Comparison of ENCODE assay signal across 8 cellular contexts in the genomic region with DNA sequence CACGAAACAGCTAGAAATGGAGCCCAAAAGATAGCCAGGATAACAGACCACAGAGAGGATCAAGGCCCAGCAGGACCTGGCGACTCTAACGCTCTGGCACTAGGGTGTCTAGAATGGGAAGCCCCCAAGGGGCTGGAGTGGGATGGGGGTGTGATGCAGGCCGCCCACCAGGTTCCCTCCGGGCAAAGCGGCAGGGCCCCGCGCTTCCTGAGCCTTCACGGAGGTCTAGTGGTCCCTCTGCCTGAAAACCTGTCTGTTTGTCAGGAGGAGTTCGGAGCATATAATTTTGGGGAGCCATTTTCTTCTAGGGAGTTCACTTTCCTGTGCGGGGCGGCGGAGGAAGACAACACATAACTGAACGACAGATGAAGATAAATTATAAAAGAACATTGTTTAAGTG. TPM values are rescaled to one million over a fixed set of nuclear protein-coding genes. Genes with fewer than 3 reads are reported as not detected.
A peak's percentile ranks its signal among the peaks of the same experiment; 100 is the strongest.
DNase-seq lines count a peak whose midpoint lies in the region; ATAC-seq and TF ChIP-seq lines count a peak whose summit lies in the region.

No MANE protein-coding gene starts in this region.

- no peaks in the 10 kb centered on the region for H3K79me1 ChIP-seq in mesendoderm (ENCODE audit: low read length)

- H3K9ac ChIP-seq in mesendoderm (ENCODE audit: low read length) (peak overlapping the region; percentile 50), PC-3 (ENCODE audit: low read length) (no peak overlapping the region)

- H3K79me2 ChIP-seq in mesendoderm (ENCODE audit: control insufficient read depth, insufficient read depth, low read length): no peaks in the 10 kb centered on the region
- no peaks in the 10 kb centered on the region for H3K79me2 ChIP-seq in PC-3 (ENCODE audit: low read length)

- H2BK120ac ChIP-seq in mesendoderm (ENCODE audit: low read depth, low read length): no peak overlapping the region

- H3K4me2 ChIP-seq in mesendoderm (ENCODE audit: low read length) (peak overlapping the region; percentile 79), PC-3 (ENCODE audit: low read length) (no peak overlapping the region)

- H3K4ac ChIP-seq in mesendoderm (ENCODE audit: low read depth, low read length): no peak overlapping the region

- no peak for DNase-seq in activated T-cell treated with anti-CD3 and anti-CD28 coated beads, Interleukin-2, amount 50 U/mL, for 72 hours
- no peak for DNase-seq in activated T-cell treated with anti-CD3 and anti-CD28 coated beads, Interleukin-2, amount 50 U/mL, for 24 hours
- DNase-seq in coronary artery (ENCODE audit: low spot score) (no peak), mesendoderm (no peak), substantia nigra (lab: John Stamatoyannopoulos, UW) (no peak), kidney glomerular epithelial cell (lab: John Stamatoyannopoulos, UW) (no peak), HFFc6 (no peak), PC-3 (no peak)

- H3K18ac ChIP-seq in mesendoderm (ENCODE audit: low read length): no peak overlapping the region

- H3K56ac ChIP-seq in mesendoderm (ENCODE audit: low read length): peak overlapping the region; percentile 81

- H3K27me3 Mint-ChIP-seq in activated T-cell treated with anti-CD3 and anti-CD28 coated beads, Interleukin-2, amount 50 U/mL, for 72 hours (ENCODE audit: low read depth): peaks cover 11% of the 10 kb centered on the region
- peaks cover 17% of the 10 kb centered on the region for H3K27me3 Mint-ChIP-seq in activated T-cell treated with anti-CD3 and anti-CD28 coated beads, Interleukin-2, amount 50 U/mL, for 24 hours
- H3K27me3 Mint-ChIP-seq in HFFc6 (ENCODE audit: insufficient read depth): peaks cover 55% of the 10 kb centered on the region

- no peaks in the 10 kb centered on the region for H3F3A ChIP-seq in PC-3 (ENCODE audit: low read length, unreplicated experiment)

- no CpG with 5 or more reads among the region's 14 CpGs for WGBS in mesendoderm (ENCODE audit: extremely low coverage, insufficient coverage, low lambda C conversion rate)

- H2AK5ac ChIP-seq in mesendoderm (ENCODE audit: low read length): no peak overlapping the region

- H3K27ac Mint-ChIP-seq in activated T-cell treated with anti-CD3 and anti-CD28 coated beads, Interleukin-2, amount 50 U/mL, for 72 hours: no peak overlapping the region
- H3K27ac Mint-ChIP-seq in activated T-cell treated with anti-CD3 and anti-CD28 coated beads, Interleukin-2, amount 50 U/mL, for 24 hours: no peak overlapping the region
- no peak overlapping the region for H3K27ac Mint-ChIP-seq in HFFc6

- POLR2A ChIA-PET in PC-3 (lab: Charles Lee; ENCODE audit: unreplicated experiment): no interaction called here

- CTCF ChIA-PET in PC-3 (lab: Charles Lee): no interaction called here

- no peaks in the 10 kb centered on the region for H3K9me3 Mint-ChIP-seq in activated T-cell treated with anti-CD3 and anti-CD28 coated beads, Interleukin-2, amount 50 U/mL, for 72 hours
- no peaks in the 10 kb centered on the region for H3K9me3 Mint-ChIP-seq in activated T-cell treated with anti-CD3 and anti-CD28 coated beads, Interleukin-2, amount 50 U/mL, for 24 hours
- no peaks in the 10 kb centered on the region for H3K9me3 Mint-ChIP-seq in HFFc6

- H2AFZ ChIP-seq in PC-3 (ENCODE audit: low read length): no peak overlapping the region

- peak overlapping the region; percentile 35 to 36 for H3K4me3 Mint-ChIP-seq in activated T-cell treated with anti-CD3 and anti-CD28 coated beads, Interleukin-2, amount 50 U/mL, for 72 hours
- H3K4me3 Mint-ChIP-seq in activated T-cell treated with anti-CD3 and anti-CD28 coated beads, Interleukin-2, amount 50 U/mL, for 24 hours: no peak overlapping the region
- H3K4me3 Mint-ChIP-seq in HFFc6: no peak overlapping the region

- H4K5ac ChIP-seq in mesendoderm (ENCODE audit: low read length): no peak overlapping the region

- no peaks in the 10 kb centered on the region for H3K4me1 ChIP-seq in mesendoderm (ENCODE audit: control insufficient read depth, low read depth, low read length)
- H3K4me1 ChIP-seq in PC-3 (ENCODE audit: insufficient read depth, low read length): no peaks in the 10 kb centered on the region

- no peak overlapping the region for H3K23ac ChIP-seq in mesendoderm (ENCODE audit: low read length)

- H2BK5ac ChIP-seq in mesendoderm (ENCODE audit: low read length): no peak overlapping the region

- H3K36me3 ChIP-seq in mesendoderm (ENCODE audit: control insufficient read depth, insufficient read depth, low read length) (no peaks in the 10 kb centered on the region), PC-3 (ENCODE audit: low read depth, low read length) (no peaks in the 10 kb centered on the region)

- H3K36me3 Mint-ChIP-seq in activated T-cell treated with anti-CD3 and anti-CD28 coated beads, Interleukin-2, amount 50 U/mL, for 72 hours (ENCODE audit: insufficient read depth in 2 of 2): peaks cover 0 to 3% of the 10 kb centered on the region in 2 donors
- H3K36me3 Mint-ChIP-seq in activated T-cell treated with anti-CD3 and anti-CD28 coated beads, Interleukin-2, amount 50 U/mL, for 24 hours (ENCODE audit: low read depth): no peaks in the 10 kb centered on the region
- no peaks in the 10 kb centered on the region for H3K36me3 Mint-ChIP-seq in HFFc6 (ENCODE audit: low read depth)

- H3K27me3 ChIP-seq in mesendoderm (ENCODE audit: insufficient read depth, low read length, poor library complexity) (no peaks in the 10 kb centered on the region), PC-3 (ENCODE audit: low read length) (peaks cover 26% of the 10 kb centered on the region)

- intact Hi-C loops in PC-3 (cut with micrococcal nuclease): no loop called here

- no peak overlapping the region for H2BK15ac ChIP-seq in mesendoderm (replicated peaks; ENCODE audit: low read depth)

- no peaks in the 10 kb centered on the region; the same call in 1 of the 2 replicates for H3K9me2 ChIP-seq in PC-3 (replicated peaks; ENCODE audit: low read length)

- BruUV-seq in PC-3 (replicated peaks; lab: Mats Ljungman, UMichigan): no TSS peak

- H3K9me3 ChIP-seq in PC-3 (ENCODE audit: low read length): no peaks in the 10 kb centered on the region

- H3K4me1 Mint-ChIP-seq in activated T-cell treated with anti-CD3 and anti-CD28 coated beads, Interleukin-2, amount 50 U/mL, for 72 hours (ENCODE audit: low read depth): peaks cover 17% of the 10 kb centered on the region
- H3K4me1 Mint-ChIP-seq in activated T-cell treated with anti-CD3 and anti-CD28 coated beads, Interleukin-2, amount 50 U/mL, for 24 hours (ENCODE audit: low read depth): peaks cover 11% of the 10 kb centered on the region
- no peaks in the 10 kb centered on the region; the same call in 1 of the 2 replicates for H3K4me1 Mint-ChIP-seq in HFFc6 (ENCODE audit: low read depth)

- H3K27ac ChIP-seq in coronary artery: no peak overlapping the region
- H3K27ac ChIP-seq in mesendoderm (ENCODE audit: low read depth, low read length): no peak overlapping the region
- peak overlapping the region; percentile 68 for H3K27ac ChIP-seq in substantia nigra (ENCODE audit: low read depth, low read length, poor library complexity, severe bottlenecking)
- no peak overlapping the region for H3K27ac ChIP-seq in PC-3 (ENCODE audit: low read length)

- H4K20me1 ChIP-seq in PC-3 (ENCODE audit: low read length): no peaks in the 10 kb centered on the region

- TF ChIP-seq CTCF in coronary artery (IDR thresholded peaks at IDR 0.05) (no peak), HFFc6 (IDR thresholded peaks at IDR 0.05) (no peak), PC-3 (conservative IDR thresholded peaks at IDR 0.05; ENCODE audit: low read depth, low read length) (no peak)

- H4K8ac ChIP-seq in mesendoderm (ENCODE audit: low read depth, low read length): peak overlapping the region; percentile 94

- ATAC-seq in activated T-cell treated with anti-CD3 and anti-CD28 coated beads, Interleukin-2, amount 50 U/mL, for 72 hours (replicated peaks in 1 of 2): no peak
- no peak for ATAC-seq in PC-3

- H3K4me3 ChIP-seq in coronary artery: peak overlapping the region; percentile 62
- peak overlapping the region; percentile 18 for H3K4me3 ChIP-seq in mesendoderm (ENCODE audit: low read length)
- no peak overlapping the region for H3K4me3 ChIP-seq in PC-3 (ENCODE audit: low read length)

RNA-seq across cellular contexts. Expression of a gene that starts 48.2 kb away (rescaled TPM):
- total RNA-seq in activated T-cell treated with anti-CD3 and anti-CD28 coated beads, Interleukin-2, amount 50 U/mL, for 72 hours: not detected
- not detected for polyA plus RNA-seq in mesendoderm (2013, experiment 1 of 2)
- polyA plus RNA-seq in mesendoderm (2013, experiment 2 of 2): 0.13 TPM
- not detected for total RNA-seq in HFFc6 (2021; fragmentation: NEBNext Ultra II Directional; extraction: Animal tissue kit (Norgen Biotek cat#: 25700))
- total RNA-seq in PC-3 (2014; rRNA removed): not detected in 2 replicates

RNA-seq across cellular contexts. Expression of a gene that starts 56.4 kb away (rescaled TPM):
- total RNA-seq in activated T-cell treated with anti-CD3 and anti-CD28 coated beads, Interleukin-2, amount 50 U/mL, for 72 hours: 1 to 10 TPM; 1.7 TPM
- 6.9 TPM for polyA plus RNA-seq in mesendoderm (2013, experiment 1 of 2)
- polyA plus RNA-seq in mesendoderm (2013, experiment 2 of 2): 7.5 TPM
- total RNA-seq in HFFc6 (2021; fragmentation: NEBNext Ultra II Directional; extraction: Animal tissue kit (Norgen Biotek cat#: 25700)): not detected
- not detected in 2 replicates for total RNA-seq in PC-3 (2014; rRNA removed)

Comparison
In these comparisons a context has a peak if more than half of its experiments do, and no peak if none do; other contexts are left out.
1. H3K4me3 Mint-ChIP-seq: peak in activated T-cell treated with anti-CD3 and anti-CD28 coated beads, Interleukin-2, amount 50 U/mL, for 72 hours (2 of 2); none in activated T-cell treated with anti-CD3 and anti-CD28 coated beads, Interleukin-2, amount 50 U/mL, for 24 hours (single experiment) and HFFc6 (single experiment).